8 cellular contexts compared by ENCODE assay signal in genomic region chr10:84352251-84352842, GRCh38. TPM values are rescaled to one million over a fixed set of nuclear protein-coding genes. Genes with fewer than 3 reads are reported as not detected.
A peak's percentile ranks its signal among the peaks of the same experiment; 100 is the strongest.
DNase-seq lines count a peak whose midpoint lies in the region; ATAC-seq lines count a peak whose summit lies in the region.

No MANE protein-coding gene starts in this region.

- intact Hi-C loops in head of caudate nucleus (cut with DNase I) (no loop called here), sciatic nerve (cut with DNase I) (no loop called here)

- peak; percentile 94 for ATAC-seq in GM19043 (IDR thresholded peaks at IDR 0.05; ENCODE audit: low read depth, unreplicated experiment)
- ATAC-seq in HG03159 (IDR thresholded peaks at IDR 0.05; ENCODE audit: unreplicated experiment), result peak; percentile 93
- ATAC-seq in sciatic nerve, result peak; percentile 46

- DNase-seq in COLO668 (lab: John Stamatoyannopoulos, UW; ENCODE audit: unreplicated experiment) (peak; percentile 10), RPMI7951 (ENCODE audit: low read depth) (peak; percentile 46), head of caudate nucleus (peak; percentile 38 to 88 (median 70)), sciatic nerve (ENCODE audit: low spot score) (peak; percentile 65), DMS79 treated with DMSO at 0.1 percent for 48 hours (lab: John Stamatoyannopoulos, UW) (no peak)
- DNase-seq in activated gamma-delta T cell treated with anti-CD3 and anti-CD28 coated beads, Interleukin-2, amount 50 U/mL, for 16 hours (ENCODE audit: low read depth), result peak; percentile 57

RNA-seq across cellular contexts. Expression of gene CCSER2, which starts 24.0 kb away (rescaled TPM):
- total RNA-seq in RPMI7951 (2014; rRNA removed; shearing (Covaris generic)), result 14.5 and 16.9 TPM in 2 replicates
- total RNA-seq in sciatic nerve, result 136 TPM
